28 cellular contexts compared by ENCODE assay signal in genomic region chr5:123397538-123397937, GRCh38.
"Had no signal": no experiment of that assay in that cellular context is flagged by ENCODE, and none has a peak within 500 bp of the region (broad histone marks: within the 10 kb centered on the region; RNA-seq: fewer than 3 reads in every experiment).

No MANE protein-coding gene starts in this region.

- H3K4me3 Mint-ChIP-seq: activated CD4-positive, alpha-beta T cell treated with anti-CD3 and anti-CD28 coated beads for 36 hours; activated CD8-positive, alpha-beta memory T cell treated with anti-CD3 and anti-CD28 coated beads, Interleukin-2, amount 10 ng/mL, durations not matched to agents 7 days and 5 days; activated CD8-positive, alpha-beta T cell treated with anti-CD3 and anti-CD28 coated beads, Interleukin-2, amount 10 ng/mL, durations not matched to agents 7 days and 5 days; activated naive CD4-positive, alpha-beta T cell treated with anti-CD3 and anti-CD28 coated beads, Interleukin-2, amount 10 ng/mL, durations not matched to agents 7 days and 5 days; activated naive CD8-positive, alpha-beta T cell treated with anti-CD3 and anti-CD28 coated beads, Interleukin-2, amount 10 ng/mL, durations not matched to agents 7 days and 5 days; activated T-cell treated with anti-CD3 and anti-CD28 coated beads, Interleukin-2, amount 50 U/mL, for 24 hours; activated T-helper 1 cell treated with anti-CD3 and anti-CD28 coated beads, Interleukin-12 subunit alpha, Interleukin-12 subunit beta, Interleukin-2, Interleukin-4 antibody, amounts not matched to agents 30 ng/mL and 10 ng/mL and 1 ng/mL, durations not matched to agents 14 hours and 24 hours and 36 hours; T-cell had no signal

- H3K27ac ChIP-seq: adrenal gland, colonic mucosa, SJSA1 had no signal

- H3K4me3 ChIP-seq: adrenal gland, colonic mucosa, K562, SJSA1 had no signal

- H3K4me1 Mint-ChIP-seq: activated CD4-positive, alpha-beta T cell treated with anti-CD3 and anti-CD28 coated beads for 36 hours; activated CD8-positive, alpha-beta memory T cell treated with anti-CD3 and anti-CD28 coated beads, Interleukin-2, amount 10 ng/mL, durations not matched to agents 7 days and 5 days; activated naive CD4-positive, alpha-beta T cell treated with anti-CD3 and anti-CD28 coated beads, Interleukin-2, amount 10 ng/mL, durations not matched to agents 7 days and 5 days; activated naive CD8-positive, alpha-beta T cell treated with anti-CD3 and anti-CD28 coated beads, Interleukin-2, amount 10 ng/mL, durations not matched to agents 7 days and 5 days had no signal

- ATAC-seq: activated CD4-positive, alpha-beta T cell treated with anti-CD3 and anti-CD28 coated beads for 36 hours; activated CD8-positive, alpha-beta memory T cell treated with anti-CD3 and anti-CD28 coated beads, Interleukin-2, amount 10 ng/mL, durations not matched to agents 7 days and 5 days; activated CD8-positive, alpha-beta T cell treated with anti-CD3 and anti-CD28 coated beads, Interleukin-2, amount 10 ng/mL, durations not matched to agents 7 days and 5 days; K562; PC-3; T-cell had no signal

- DNase-seq: activated CD4-positive, alpha-beta T cell treated with anti-CD3 and anti-CD28 coated beads for 36 hours; activated CD8-positive, alpha-beta memory T cell treated with anti-CD3 and anti-CD28 coated beads, Interleukin-2, amount 10 ng/mL, durations not matched to agents 7 days and 5 days; activated CD8-positive, alpha-beta T cell treated with anti-CD3 and anti-CD28 coated beads, Interleukin-2, amount 10 ng/mL, durations not matched to agents 7 days and 5 days; activated gamma-delta T cell; activated naive CD4-positive, alpha-beta T cell treated with anti-CD3 and anti-CD28 coated beads, Interleukin-2, amount 10 ng/mL, durations not matched to agents 7 days and 5 days; activated naive CD8-positive, alpha-beta T cell treated with anti-CD3 and anti-CD28 coated beads, Interleukin-2, amount 10 ng/mL, durations not matched to agents 7 days and 5 days; activated T-cell treated with anti-CD3 and anti-CD28 coated beads, Interleukin-2, amount 50 U/mL, for 24 hours; adrenal gland; anterior cingulate cortex; caudate nucleus; colonic mucosa; Kasumi-1; NCI-H1092; NCI-H1417; NCI-H1930; NCI-H2171 treated with DMSO at 0.1 percent for 48 hours; NCI-H345; NCI-H510A; NCI-H526 treated with DMSO at 0.1 percent for 48 hours; NCI-H82; PC-3; SHP77; T-cell; T-helper 2 cell; T1000 had no signal

- H3K9me3 ChIP-seq: adrenal gland, colonic mucosa, SJSA1 had no signal

- H3K4me1 ChIP-seq: adrenal gland, colonic mucosa, SJSA1 had no signal

- H3K27me3 Mint-ChIP-seq: activated CD4-positive, alpha-beta T cell treated with anti-CD3 and anti-CD28 coated beads for 36 hours; activated CD8-positive, alpha-beta memory T cell treated with anti-CD3 and anti-CD28 coated beads, Interleukin-2, amount 10 ng/mL, durations not matched to agents 7 days and 5 days; activated naive CD4-positive, alpha-beta T cell treated with anti-CD3 and anti-CD28 coated beads, Interleukin-2, amount 10 ng/mL, durations not matched to agents 7 days and 5 days; activated naive CD8-positive, alpha-beta T cell treated with anti-CD3 and anti-CD28 coated beads, Interleukin-2, amount 10 ng/mL, durations not matched to agents 7 days and 5 days; activated T-cell treated with anti-CD3 and anti-CD28 coated beads, Interleukin-2, amount 50 U/mL, for 24 hours; T-cell had no signal

- H3K9me3 Mint-ChIP-seq: activated naive CD4-positive, alpha-beta T cell treated with anti-CD3 and anti-CD28 coated beads, Interleukin-2, amount 10 ng/mL, durations not matched to agents 7 days and 5 days; activated naive CD8-positive, alpha-beta T cell treated with anti-CD3 and anti-CD28 coated beads, Interleukin-2, amount 10 ng/mL, durations not matched to agents 7 days and 5 days; activated T-cell treated with anti-CD3 and anti-CD28 coated beads, Interleukin-2, amount 50 U/mL, for 24 hours; activated T-helper 1 cell treated with anti-CD3 and anti-CD28 coated beads, Interleukin-12 subunit alpha, Interleukin-12 subunit beta, Interleukin-2, Interleukin-4 antibody, amounts not matched to agents 30 ng/mL and 10 ng/mL and 1 ng/mL, durations not matched to agents 14 hours and 24 hours and 36 hours; T-cell had no signal

- H3K27ac Mint-ChIP-seq: activated CD4-positive, alpha-beta T cell treated with anti-CD3 and anti-CD28 coated beads for 36 hours; activated CD8-positive, alpha-beta memory T cell treated with anti-CD3 and anti-CD28 coated beads, Interleukin-2, amount 10 ng/mL, durations not matched to agents 7 days and 5 days; activated CD8-positive, alpha-beta T cell treated with anti-CD3 and anti-CD28 coated beads, Interleukin-2, amount 10 ng/mL, durations not matched to agents 7 days and 5 days; activated naive CD4-positive, alpha-beta T cell treated with anti-CD3 and anti-CD28 coated beads, Interleukin-2, amount 10 ng/mL, durations not matched to agents 7 days and 5 days; activated naive CD8-positive, alpha-beta T cell treated with anti-CD3 and anti-CD28 coated beads, Interleukin-2, amount 10 ng/mL, durations not matched to agents 7 days and 5 days; activated T-cell treated with anti-CD3 and anti-CD28 coated beads, Interleukin-2, amount 50 U/mL, for 24 hours; activated T-helper 1 cell treated with anti-CD3 and anti-CD28 coated beads, Interleukin-12 subunit alpha, Interleukin-12 subunit beta, Interleukin-2, Interleukin-4 antibody, amounts not matched to agents 30 ng/mL and 10 ng/mL and 1 ng/mL, durations not matched to agents 14 hours and 24 hours and 36 hours; T-cell had no signal

- H3K36me3 ChIP-seq: colonic mucosa had no signal

- H3K27me3 ChIP-seq: adrenal gland, colonic mucosa, SJSA1 had no signal
